ENCODE assay signal across 8 cellular contexts in genomic region chr11:90222459-90223247, GRCh38. TPM values are rescaled to one million over a fixed set of nuclear protein-coding genes. Genes with fewer than 3 reads are reported as not detected.
DNase-seq lines count a peak whose midpoint lies in the region; ATAC-seq and TF ChIP-seq lines count a peak whose summit lies in the region.

Gene CHORDC1, minus strand, starts transcription at chr11:90223049. Its CDS starts 95 bp downstream, at chr11:90222954.

- WGBS in liver: under 1% methylated on average over 71 of the region's 71 CpGs

- peaks cover 2 to 27% (median 8%) of the 10 kb centered on the region in 4 donors for H3K4me1 ChIP-seq in liver (ENCODE audit: control insufficient read depth in 4 of 4, insufficient read depth in 4 of 4, low read length in 3 of 4)

- intact Hi-C loops in dorsolateral prefrontal cortex (cut with DNase I): no loop called here

- no peaks in the 10 kb centered on the region for H3K36me3 ChIP-seq in liver (ENCODE audit: control insufficient read depth in 4 of 4, insufficient read depth in 3 of 4, low read depth in 1 of 4, low read length in 3 of 4)

- ATAC-seq in GM19372 (IDR thresholded peaks at IDR 0.05; ENCODE audit: low read depth, unreplicated experiment): peak; percentile 88
- peak; percentile 90 for ATAC-seq in HG03521 (IDR thresholded peaks at IDR 0.05; ENCODE audit: unreplicated experiment)

- H3K4me3 ChIP-seq in dorsolateral prefrontal cortex (peak within 1 kb of the TSS; percentile 65 to 98 (median 91)), liver (ENCODE audit: low read depth in 1 of 3, low read length in 3 of 3) (peak within 1 kb of the TSS; percentile 80 to 99 (median 86))

- H3K27ac ChIP-seq in dorsolateral prefrontal cortex: peak within 1 kb of the TSS; percentile 83 to 100 (median 97)
- H3K27ac ChIP-seq in liver (ENCODE audit: low read depth in 1 of 2, low read length in 2 of 2): peak within 1 kb of the TSS; percentile 92 to 96

- no peak for TF ChIP-seq RAD21 in liver (IDR thresholded peaks at IDR 0.05)

- DNase-seq in CD1c-positive myeloid dendritic cell (ENCODE audit: extremely low spot score) (peak; percentile 97), NCI-H82 (lab: John Stamatoyannopoulos, UW) (peak; percentile 86), dorsolateral prefrontal cortex (peak; percentile 84 to 96 (median 90))
- DNase-seq in activated CD4-positive, alpha-beta T cell treated with anti-CD3 and anti-CD28 coated beads, Interleukin-2, amount 50 U/mL, for 48 hours: peak; percentile 95 to 96
- peak; percentile 96 for DNase-seq in stimulated activated CD4-positive, alpha-beta T cell treated with anti-CD3 and anti-CD28 coated beads, Interleukin-4, amount 100 ng/mL, for 24 hours

- TF ChIP-seq CTCF in dorsolateral prefrontal cortex (IDR thresholded peaks at IDR 0.05 in 54 of 56, conservative IDR thresholded peaks at IDR 0.05 in 2 of 56; ENCODE audit: low read depth in 1 of 56, partially characterized antibody in 56 of 56) (peak in 9 of 56 donors; percentile 7 to 32 (median 14)), liver (IDR thresholded peaks at IDR 0.05; ENCODE audit: low read depth, low read length, missing input control) (no peak)

- no peaks in the 10 kb centered on the region for H3K9me3 ChIP-seq in liver (ENCODE audit: control insufficient read depth in 4 of 4, low read length in 3 of 4)

- H3K27me3 ChIP-seq in dorsolateral prefrontal cortex: no peaks in the 10 kb centered on the region
- no peaks in the 10 kb centered on the region for H3K27me3 ChIP-seq in liver (ENCODE audit: control insufficient read depth in 4 of 4, insufficient read depth in 4 of 4, low read length in 3 of 4)

- peak within 1 kb of the TSS; percentile 85 to 94 for H3K9ac ChIP-seq in liver (ENCODE audit: low read depth in 1 of 2, low read length in 2 of 2)

TF ChIP-seq in liver, 16 proteins besides CTCF, POLR2A, EP300 and RAD21:
- TF ChIP-seq GABPA (IDR thresholded peaks at IDR 0.05 in 1 of 2, conservative IDR thresholded peaks at IDR 0.05 in 1 of 2) (peak; percentile 50 to 73), YY1 (IDR thresholded peaks at IDR 0.05) (peak; percentile 91), REST (IDR thresholded peaks at IDR 0.05) (peak; percentile 93), RXRA (IDR thresholded peaks at IDR 0.05) (peak in 1 of 2 donors; percentile 23), MAX (IDR thresholded peaks at IDR 0.05) (peak; percentile 26), FOXA2 (IDR thresholded peaks at IDR 0.05) (no peak), SP1 (IDR thresholded peaks at IDR 0.05) (no peak), TAF1 (conservative IDR thresholded peaks at IDR 0.05) (peak; percentile 89), ZBTB33 (IDR thresholded peaks at IDR 0.05) (peak; percentile 59)

RNA-seq across cellular contexts. Expression of gene CHORDC1, which starts in this region (rescaled TPM):
- total RNA-seq in dorsolateral prefrontal cortex (100 to 1,000 TPM in 41 of 120 experiments, 10 to 100 TPM in 79; 42.4 to 320 (median 86.6) TPM), liver (10 to 100 TPM; 22.4 to 39.5 TPM)
- polyA plus RNA-seq in liver: 10 to 100 TPM in 1 of 2 donors, 1 to 10 TPM in 1; 9.4 to 10.9 TPM

Comparison
In these comparisons a context has a peak if more than half of its experiments do, and no peak if none do; other contexts are left out.
1. Peak in every context shown above with its lines: DNase-seq, ATAC-seq, H3K4me3 ChIP-seq and H3K27ac ChIP-seq.